25 cellular contexts compared by ENCODE assay signal in the genomic region with DNA sequence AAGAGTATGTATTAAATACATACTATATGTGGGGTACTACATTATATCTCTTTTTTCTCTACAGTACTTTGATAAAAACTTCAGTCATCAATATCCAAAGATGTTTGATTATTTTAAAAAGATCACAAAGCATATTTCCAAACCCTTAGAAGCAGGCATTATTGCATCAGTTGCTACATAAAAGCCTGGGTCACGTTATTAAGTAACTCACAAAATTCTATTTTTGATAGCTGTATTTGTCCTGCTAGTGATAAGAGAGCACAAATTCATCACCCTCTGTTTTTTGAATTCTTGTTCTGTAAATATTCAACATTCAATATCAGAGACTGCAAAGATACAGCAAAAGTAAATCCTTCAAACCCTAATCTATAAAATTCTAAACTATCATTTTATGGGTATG. TPM values are rescaled to one million over a fixed set of nuclear protein-coding genes. Genes with fewer than 3 reads are reported as not detected.
A peak's percentile ranks its signal among the peaks of the same experiment; 100 is the strongest.
DNase-seq lines count a peak whose midpoint lies in the region; ATAC-seq, FAIRE-seq and TF ChIP-seq lines count a peak whose summit lies in the region.
"Had no signal": no experiment of that assay in that cellular context is flagged by ENCODE, and none has a peak within 500 bp of the region (broad histone marks: within the 10 kb centered on the region; RNA-seq: fewer than 3 reads in every experiment).

No MANE protein-coding gene starts in this region.

- H2AFZ ChIP-seq in HepG2 (ENCODE audit: low read length) = no peak overlapping the region
- H2AFZ ChIP-seq in GM23248 = no peak overlapping the region
- H2AFZ ChIP-seq in PC-9 = no peak overlapping the region
- H2AFZ ChIP-seq: GM23338 had no signal

- peaks cover 10% of the 10 kb centered on the region; the same call in 1 of the 2 replicates for H3F3A ChIP-seq in GM23248 (ENCODE audit: insufficient read depth)
- no peaks in the 10 kb centered on the region for H3F3A ChIP-seq in PC-9 (ENCODE audit: insufficient read depth, low read depth)

- ATAC-seq in HepG2 = no peak
- peak; percentile 62 for ATAC-seq in body of pancreas
- peak; percentile 61 to 80 (median 72) for ATAC-seq in right lobe of liver
- no peak for ATAC-seq in GM21529 (IDR thresholded peaks at IDR 0.05; ENCODE audit: unreplicated experiment)
- ATAC-seq: GM23338 had no signal

- TF ChIP-seq RAD21 in liver (IDR thresholded peaks at IDR 0.05) (peak in 1 of 2 donors; percentile 29), HepG2 (CRISPR knock-in tag; IDR thresholded peaks at IDR 0.05) (no peak)

- no peak for TF ChIP-seq CTCF in liver (IDR thresholded peaks at IDR 0.05; ENCODE audit: low read depth, low read length, missing input control)
- no peak for TF ChIP-seq CTCF in HepG2 (CRISPR knock-in tag; IDR thresholded peaks at IDR 0.05)
- TF ChIP-seq CTCF in body of pancreas (IDR thresholded peaks at IDR 0.05) = no peak
- no peak for TF ChIP-seq CTCF in right lobe of liver (IDR thresholded peaks at IDR 0.05)
- no peak for TF ChIP-seq CTCF in PC-9 (conservative IDR thresholded peaks at IDR 0.05)

- H3K4me2 ChIP-seq in HepG2 (ENCODE audit: low read depth, low read length) (no peak overlapping the region), GM23248 (ENCODE audit: unreplicated experiment) (no peak overlapping the region), PC-9 (no peak overlapping the region)
- H3K4me2 ChIP-seq: BLaER1 treated with 17β-estradiol and CSF1 and Interleukin-3, amounts not matched to agents 10 nM and 100 nM; GM23338 had no signal

- 29% methylated on average over 1 of the region's 1 CpG for WGBS in liver
- WGBS in HepG2 (ENCODE audit: low lambda C conversion rate) = 89% methylated on average over 1 of the region's 1 CpG
- 3 to 8% methylated on average over 1 of the region's 1 CpG for WGBS in body of pancreas, 2 donors
- WGBS in right lobe of liver (ENCODE audit: insufficient coverage, low coverage, low lambda C conversion rate, missing lambda C conversion rate) = 11% methylated on average over 1 of the region's 1 CpG
- WGBS in GM23248 (ENCODE audit: low coverage in 1 of 2, low lambda C conversion rate in 2 of 2, missing lambda C conversion rate in 2 of 2), 2 experiments = 63 to 70% methylated on average over 1 of the region's 1 CpG

- FAIRE-seq in HepG2 (lab: Jason Lieb, UNC) = no peak
- FAIRE-seq: A204.1, GM12891, GM18507 had no signal

- CTCF ChIA-PET in HepG2 (lab: Yijun Ruan, JAX; ENCODE audit: low intra/inter-chr PET ratio, low total read pairs) (no interaction called here), PC-9 (lab: Charles Lee) (no interaction called here)

- in situ Hi-C loops in HepG2 (cut with HindIII; ENCODE audit: extremely low pct_ligation_motif_present, low pct_unique_long_range_greater_than_20kb) (no loop called here), GM23248 (cut with MboI) (no loop called here)

- no peaks in the 10 kb centered on the region for H3K79me2 ChIP-seq in HepG2 (ENCODE audit: insufficient read depth, low read length)
- no peaks in the 10 kb centered on the region for H3K79me2 ChIP-seq in GM23248 (ENCODE audit: insufficient read depth)
- H3K79me2 ChIP-seq in PC-9 (ENCODE audit: low read depth) = no peaks in the 10 kb centered on the region

- H4K20me1 ChIP-seq in HepG2 (ENCODE audit: insufficient read depth, low read length) = peaks cover 2% of the 10 kb centered on the region; the same call in 1 of the 2 replicates
- no peaks in the 10 kb centered on the region for H4K20me1 ChIP-seq in GM23248 (ENCODE audit: insufficient read depth)
- no peaks in the 10 kb centered on the region for H4K20me1 ChIP-seq in PC-9 (ENCODE audit: insufficient read depth)
- H4K20me1 ChIP-seq: BLaER1 treated with 17β-estradiol and CSF1 and Interleukin-3, amounts not matched to agents 10 nM and 100 nM had no signal

- peaks cover 2 to 21% (median 3%) of the 10 kb centered on the region in 4 donors for H3K36me3 ChIP-seq in liver (ENCODE audit: control insufficient read depth in 4 of 4, insufficient read depth in 3 of 4, low read depth in 1 of 4, low read length in 3 of 4)
- H3K36me3 ChIP-seq in HepG2 (replicated peaks in 1 of 2; ENCODE audit: control insufficient read depth in 1 of 2, insufficient read depth in 2 of 2, low read length in 2 of 2) = peaks cover 8 to 38% of the 10 kb centered on the region in 2 experiments
- no peaks in the 10 kb centered on the region for H3K36me3 ChIP-seq in body of pancreas (replicated peaks in 1 of 2; ENCODE audit: insufficient read depth in 1 of 2, low read depth in 2 of 2)
- H3K36me3 ChIP-seq in right lobe of liver = no peaks in the 10 kb centered on the region
- H3K36me3 ChIP-seq in GM23248 (ENCODE audit: low read depth) = no peaks in the 10 kb centered on the region
- H3K36me3 ChIP-seq in PC-9 (ENCODE audit: low read depth) = no peaks in the 10 kb centered on the region
- H3K36me3 ChIP-seq: BE2C; BLaER1 treated with 17β-estradiol and CSF1 and Interleukin-3, amounts not matched to agents 10 nM and 100 nM had no signal

- H3K27me3 ChIP-seq in liver (ENCODE audit: control insufficient read depth in 4 of 4, insufficient read depth in 4 of 4, low read length in 3 of 4) = no peaks in the 10 kb centered on the region
- no peaks in the 10 kb centered on the region for H3K27me3 ChIP-seq in HepG2 (ENCODE audit: control insufficient read depth in 1 of 2, insufficient read depth in 2 of 2, low read length in 2 of 2)
- H3K27me3 ChIP-seq in body of pancreas = no peaks in the 10 kb centered on the region
- no peaks in the 10 kb centered on the region for H3K27me3 ChIP-seq in right lobe of liver
- no peaks in the 10 kb centered on the region for H3K27me3 ChIP-seq in GM23248 (replicated peaks; ENCODE audit: insufficient read depth)
- no peaks in the 10 kb centered on the region for H3K27me3 ChIP-seq in PC-9 (ENCODE audit: insufficient read depth, low read depth)
- H3K27me3 ChIP-seq: BE2C; BLaER1 treated with 17β-estradiol and CSF1 and Interleukin-3, amounts not matched to agents 10 nM and 100 nM had no signal

- H3K9me3 ChIP-seq in liver (ENCODE audit: control insufficient read depth in 4 of 4, low read length in 3 of 4) = no peaks in the 10 kb centered on the region
- no peaks in the 10 kb centered on the region for H3K9me3 ChIP-seq in HepG2 (ENCODE audit: low read length)
- H3K9me3 ChIP-seq in body of pancreas = no peaks in the 10 kb centered on the region
- no peaks in the 10 kb centered on the region for H3K9me3 ChIP-seq in right lobe of liver
- H3K9me3 ChIP-seq in GM23248 (ENCODE audit: low read depth) = no peaks in the 10 kb centered on the region
- 0 out of 2 replicates have a peak, but pooled peaks cover 7% of the 10 kb centered on the region for H3K9me3 ChIP-seq in PC-9 (ENCODE audit: insufficient read depth, low read depth)
- H3K9me3 ChIP-seq: BE2C; BLaER1 treated with 17β-estradiol and CSF1 and Interleukin-3, amounts not matched to agents 10 nM and 100 nM had no signal

- no peak for TF ChIP-seq EP300 in HepG2 (IDR thresholded peaks at IDR 0.05; ENCODE audit: low read depth in 2 of 2, low read length in 2 of 2)
- TF ChIP-seq EP300 in HepG2 (CRISPR knock-in tag; IDR thresholded peaks at IDR 0.05; ENCODE audit: borderline replicate concordance) = no peak

- intact Hi-C loops in HepG2 (cut with micrococcal nuclease; ENCODE audit: unreplicated experiment) (no loop called here), body of pancreas (cut with DNase I) (no loop called here), right lobe of liver (cut with DNase I) (no loop called here), PC-9 (cut with micrococcal nuclease; ENCODE audit: unreplicated experiment) (no loop called here)

- BruUV-seq in HepG2 (replicated peaks; lab: Mats Ljungman, UMichigan) = no TSS peak
- no TSS peak for BruUV-seq in PC-9 (replicated peaks; lab: Mats Ljungman, UMichigan)

- no peak overlapping the region for H3K9ac ChIP-seq in liver (ENCODE audit: low read depth in 1 of 2, low read length in 2 of 2)
- no peak overlapping the region for H3K9ac ChIP-seq in HepG2 (ENCODE audit: insufficient read depth, low read depth, low read length)
- H3K9ac ChIP-seq in GM23248 = no peak overlapping the region
- H3K9ac ChIP-seq: BLaER1 treated with 17β-estradiol and CSF1 and Interleukin-3, amounts not matched to agents 10 nM and 100 nM had no signal

- H3K4me1 ChIP-seq in liver (ENCODE audit: control insufficient read depth in 4 of 4, insufficient read depth in 4 of 4, low read length in 3 of 4) = peaks cover 8 to 70% (median 53%) of the 10 kb centered on the region in 4 donors
- H3K4me1 ChIP-seq in HepG2 (ENCODE audit: insufficient read depth, low read length) = no peaks in the 10 kb centered on the region
- H3K4me1 ChIP-seq in body of pancreas = peaks cover 59% of the 10 kb centered on the region
- H3K4me1 ChIP-seq in right lobe of liver = peaks cover 0 to 78% (median 30%) of the 10 kb centered on the region in 4 donors
- peaks cover 15% of the 10 kb centered on the region for H3K4me1 ChIP-seq in GM23248 (ENCODE audit: insufficient read depth)
- H3K4me1 ChIP-seq in PC-9 (replicated peaks; ENCODE audit: insufficient read depth) = 0 out of 2 replicates have a peak, but pooled peaks cover 1% of the 10 kb centered on the region
- H3K4me1 ChIP-seq: BE2C had no signal

- peak overlapping the region in 1 of 2 donors; percentile 49 for H3K27ac ChIP-seq in liver (ENCODE audit: low read depth in 1 of 2, low read length in 2 of 2)
- no peak overlapping the region for H3K27ac ChIP-seq in HepG2 (ENCODE audit: extremely low read length, insufficient read depth, low read length)
- H3K27ac ChIP-seq in body of pancreas = peak overlapping the region in 3 of 4 donors; percentile 25 to 64 (median 57)
- peak overlapping the region; percentile 16 to 63 (median 42) for H3K27ac ChIP-seq in right lobe of liver
- H3K27ac ChIP-seq in GM23248 = no peak overlapping the region
- no peak overlapping the region for H3K27ac ChIP-seq in PC-9
- H3K27ac ChIP-seq: 22Rv1; BLaER1 treated with 17β-estradiol and CSF1 and Interleukin-3, amounts not matched to agents 10 nM and 100 nM had no signal

- H3K4me3 ChIP-seq in liver (ENCODE audit: low read depth in 1 of 3, low read length in 3 of 3) (no peak overlapping the region), HepG2 (replicated peaks in 1 of 3; ENCODE audit: insufficient read depth in 1 of 3, low read depth in 2 of 3, low read length in 3 of 3) (no peak overlapping the region), body of pancreas (no peak overlapping the region), right lobe of liver (no peak overlapping the region), GM23248 (no peak overlapping the region), PC-9 (no peak overlapping the region)
- H3K4me3 ChIP-seq: BLaER1 treated with 17β-estradiol and CSF1 and Interleukin-3, amounts not matched to agents 10 nM and 100 nM; GM23338 had no signal

- POLR2A ChIA-PET in HepG2 (lab: Yijun Ruan, JAX) (no interaction called here), PC-9 (lab: Charles Lee; ENCODE audit: unreplicated experiment) (no interaction called here)

- DNase-seq in HepG2 (ENCODE audit: low spot score) (no peak), body of pancreas (no peak), right lobe of liver (no peak), GM23248 (no peak), PC-9 (no peak)
- DNase-seq: ACHN; AML-193; BE2C; Calu3; CD4-positive, alpha-beta T cell; CD8-positive, alpha-beta memory T cell; DMS53; DMS79 treated with DMSO at 0.1 percent for 48 hours; GF-D8; H9; HFFc6 had no signal

- no peak for TF ChIP-seq POLR2A in HepG2 (IDR thresholded peaks at IDR 0.05; ENCODE audit: insufficient read depth in 1 of 2, low read depth in 2 of 2, low read length in 2 of 2)
- no peak for TF ChIP-seq POLR2A in body of pancreas (IDR thresholded peaks at IDR 0.05)
- no peak for TF ChIP-seq POLR2A in right lobe of liver (IDR thresholded peaks at IDR 0.05)

- H3K9me2 ChIP-seq in GM23248 (ENCODE audit: insufficient read depth) (no peaks in the 10 kb centered on the region), PC-9 (ENCODE audit: insufficient read depth) (0 out of 2 replicates have a peak, but pooled peaks cover 4% of the 10 kb centered on the region)

RNA-seq across cellular contexts. Expression of gene A1CF, which starts 30.0 kb away (rescaled TPM):
- total RNA-seq in liver = 100 to 1,000 TPM in 1 of 2 donors, 10 to 100 TPM in 1; 44.6 to 198 TPM
- 100 to 1,000 TPM in 1 of 2 donors, 10 to 100 TPM in 1; 31.8 to 177 TPM for polyA plus RNA-seq in liver
- total RNA-seq in HepG2 (2016; rRNA removed; fragmentation: Illumina TruSeq; extraction: Trizol) = 58.1 and 102 TPM in 2 replicates
- total RNA-seq in HepG2 (2016; cell fraction: cytosol; rRNA removed; fragmentation: Illumina TruSeq; extraction: Trizol; ENCODE audit: low read depth) = 11.3 and 11.5 TPM in 2 replicates
- total RNA-seq in HepG2 (2016; cell fraction: insoluble cytoplasmic fraction; rRNA removed; fragmentation: Illumina TruSeq; extraction: Trizol) = 57.5 and 103 TPM in 2 replicates
- total RNA-seq in HepG2 (2016; cell fraction: membrane; rRNA removed; fragmentation: Illumina TruSeq; extraction: Trizol) = 18.4 and 22.9 TPM in 2 replicates
- 42.4 and 44.5 TPM in 2 replicates for total RNA-seq in HepG2 (2016; cell fraction: nucleus; rRNA removed; fragmentation: Illumina TruSeq; extraction: Trizol)
- 43.2 and 56.1 TPM in 2 replicates for polyA plus RNA-seq in HepG2 (2011; rRNA removed)
- 40.9 and 43.6 TPM in 2 replicates for polyA plus RNA-seq in HepG2 (2011; cell fraction: cytosol; rRNA removed)
- 25.7 and 31.3 TPM in 2 replicates for polyA plus RNA-seq in HepG2 (2011; cell fraction: nucleus; rRNA removed)
- 35.0 and 53.6 TPM in 2 replicates for polyA plus RNA-seq in HepG2 (2012)
- 9.7 and 10.6 TPM in 2 replicates for polyA plus RNA-seq in HepG2 (2016; cell fraction: cytosol; fragmentation: Illumina TruSeq; extraction: Trizol; ENCODE audit: low read depth)
- polyA plus RNA-seq in HepG2 (2016; cell fraction: insoluble cytoplasmic fraction; fragmentation: Illumina TruSeq; extraction: Trizol; ENCODE audit: low read depth) = 77.8 and 79.0 TPM in 2 replicates
- polyA plus RNA-seq in HepG2 (2016; cell fraction: membrane; fragmentation: Illumina TruSeq; extraction: Trizol; ENCODE audit: low read depth) = 13.8 and 15.5 TPM in 2 replicates
- polyA plus RNA-seq in HepG2 (2016; cell fraction: nucleus; fragmentation: Illumina TruSeq; extraction: Trizol; ENCODE audit: insufficient read depth, low read depth) = 35.1 and 43.4 TPM in 2 replicates
- 84.3 TPM in 1 of 2 replicates, not detected in the other for polyA minus RNA-seq in HepG2 (2011; rRNA and poly(A)+ RNA removed; ENCODE audit: low replicate concordance)
- 33.4 and 36.7 TPM in 2 replicates for polyA minus RNA-seq in HepG2 (2011; cell fraction: cytosol; rRNA and poly(A)+ RNA removed)
- 28.6 and 40.7 TPM in 2 replicates for polyA minus RNA-seq in HepG2 (2011; cell fraction: nucleus; rRNA and poly(A)+ RNA removed)
- total RNA-seq in body of pancreas = 10 to 100 TPM in 1 of 2 donors, 1 to 10 TPM in 1; 7.8 to 18.5 TPM
- total RNA-seq in right lobe of liver = 100 to 1,000 TPM; 101 to 261 (median 171) TPM
- not detected in 2 replicates for total RNA-seq in GM23248 (2014; rRNA removed; shearing (Covaris generic))
- not detected in 2 replicates for polyA plus RNA-seq in GM23248 (2016; fragmentation: Nextera tagmentation; extraction: Ambion mirVana)
- not detected in 2 replicates for total RNA-seq in PC-9 (2021)
- total RNA-seq: Calu3; CD4-positive, alpha-beta T cell; CD8-positive, alpha-beta memory T cell; GM23338; H9; HFFc6 had no signal
- polyA plus RNA-seq: CD14-positive monocyte; CD8-positive, alpha-beta memory T cell had no signal

Comparison
In these comparisons a context has a peak if more than half of its experiments do, and no peak if none do; other contexts are left out.
1. H3K27ac ChIP-seq: peak in body of pancreas (3 of 4) and right lobe of liver (3 of 3); none in HepG2 (single experiment), GM23248 (single experiment) and PC-9 (single experiment).
2. ATAC-seq: peak in body of pancreas (single experiment) and right lobe of liver (4 of 4); none in HepG2 (single experiment) and GM21529 (single experiment).